9 cellular contexts compared by ENCODE assay signal in the genomic region with DNA sequence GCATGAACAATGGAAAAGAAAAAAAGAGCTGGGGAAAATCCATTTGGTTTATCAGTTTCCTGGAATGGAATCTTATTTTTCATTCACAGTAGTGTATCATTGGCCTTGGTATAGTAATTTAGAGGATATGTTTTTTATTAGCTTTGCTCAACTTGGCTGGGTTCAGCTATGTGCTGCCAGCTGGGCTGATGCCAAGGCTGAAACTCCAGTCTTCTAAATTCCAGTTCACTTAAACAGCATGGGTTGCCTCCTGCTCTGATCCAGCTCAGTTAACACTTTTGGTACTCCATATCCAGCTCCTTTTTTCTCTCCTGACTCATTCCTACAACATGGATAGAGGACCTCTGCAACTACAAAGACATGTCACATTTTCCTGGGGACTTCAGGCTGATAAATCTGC.
DNase-seq lines count a peak whose midpoint lies in the region; ATAC-seq and TF ChIP-seq lines count a peak whose summit lies in the region.
"Had no signal": no experiment of that assay in that cellular context is flagged by ENCODE, and none has a peak within 500 bp of the region (broad histone marks: within the 10 kb centered on the region; RNA-seq: fewer than 3 reads in every experiment).

No MANE protein-coding gene starts in this region.

- intact Hi-C loops in PC-3 (cut with micrococcal nuclease), result loop anchor here (5.0 kb wide), 1 partner anchor 140 kb away; a partner anchor contains a TSS
- intact Hi-C loops in naive thymus-derived CD4-positive, alpha-beta T cell (cut with micrococcal nuclease), result no loop called here

- ATAC-seq in PC-3, result peak; percentile 97
- ATAC-seq in HG03039 (IDR thresholded peaks at IDR 0.05; ENCODE audit: unreplicated experiment), result no peak
- no peak for ATAC-seq in naive thymus-derived CD4-positive, alpha-beta T cell
- no peak for ATAC-seq in natural killer cell treated with Interleukin-12 subunit alpha and Interleukin-12 subunit beta and Interleukin-15 and Interleukin-18, amount 100 ng/mL, for 72 hours
- ATAC-seq: activated CD8-positive, alpha-beta T cell treated with anti-CD3 and anti-CD28 coated beads, Interleukin-2, amount 10 ng/mL, durations not matched to agents 7 days and 5 days had no signal

- H3K4me1 ChIP-seq in PC-3 (ENCODE audit: insufficient read depth, low read length), result peaks cover 18% of the 10 kb centered on the region
- no peaks in the 10 kb centered on the region for H3K4me1 ChIP-seq in naive thymus-derived CD4-positive, alpha-beta T cell (ENCODE audit: control insufficient read depth in 2 of 2, insufficient read depth in 2 of 2, low read length in 2 of 2)

- H3F3A ChIP-seq in PC-3 (ENCODE audit: low read length, unreplicated experiment), result no peaks in the 10 kb centered on the region

- no peak overlapping the region for H3K9ac ChIP-seq in PC-3 (ENCODE audit: low read length)

- H3K4me3 ChIP-seq in PC-3 (ENCODE audit: low read length) (no peak overlapping the region), fibroblast of mammary gland (ENCODE audit: control insufficient read depth, low read depth, low read length) (no peak overlapping the region)
- no peak overlapping the region for H3K4me3 ChIP-seq in naive thymus-derived CD4-positive, alpha-beta T cell (ENCODE audit: low read length)

- H3K27ac ChIP-seq in PC-3 (ENCODE audit: low read length), result 0 out of 2 replicates have a peak overlapping the region, but pooled peaks have one; percentile 7
- H3K27ac ChIP-seq in naive thymus-derived CD4-positive, alpha-beta T cell (ENCODE audit: low read depth, low read length), result no peak overlapping the region

- CTCF ChIA-PET in PC-3 (lab: Charles Lee), result no interaction called here
- CTCF ChIA-PET in naive thymus-derived CD4-positive, alpha-beta T cell (lab: Charles Lee), result interaction anchor here (0.8 kb wide), 1 partner anchor 149 kb away, joined by 3 read pairs; no protein-coding TSS in a partner anchor

- no TSS peak for BruUV-seq in PC-3 (replicated peaks; lab: Mats Ljungman, UMichigan)

- no peaks in the 10 kb centered on the region for H3K79me2 ChIP-seq in PC-3 (ENCODE audit: low read length)

- no peaks in the 10 kb centered on the region for H3K9me3 ChIP-seq in PC-3 (ENCODE audit: low read length)
- H3K9me3 ChIP-seq in naive thymus-derived CD4-positive, alpha-beta T cell (ENCODE audit: control insufficient read depth in 2 of 3, low read length in 3 of 3), result no peaks in the 10 kb centered on the region

- no peak overlapping the region for H3K4me3 Mint-ChIP-seq in osteocyte (ENCODE audit: unreplicated experiment)
- no peak overlapping the region for H3K4me3 Mint-ChIP-seq in naive thymus-derived CD4-positive, alpha-beta T cell
- H3K4me3 Mint-ChIP-seq in natural killer cell treated with Interleukin-12 subunit alpha and Interleukin-12 subunit beta and Interleukin-15 and Interleukin-18, amount 100 ng/mL, for 72 hours, result no peak overlapping the region
- H3K4me3 Mint-ChIP-seq: activated CD8-positive, alpha-beta T cell treated with anti-CD3 and anti-CD28 coated beads, Interleukin-2, amount 10 ng/mL, durations not matched to agents 7 days and 5 days had no signal

- peak overlapping the region; percentile 77 for H3K27ac Mint-ChIP-seq in osteocyte (ENCODE audit: unreplicated experiment)
- H3K27ac Mint-ChIP-seq in naive thymus-derived CD4-positive, alpha-beta T cell, result no peak overlapping the region
- H3K27ac Mint-ChIP-seq in natural killer cell treated with Interleukin-12 subunit alpha and Interleukin-12 subunit beta and Interleukin-15 and Interleukin-18, amount 100 ng/mL, for 72 hours, result no peak overlapping the region
- H3K27ac Mint-ChIP-seq: activated CD8-positive, alpha-beta T cell treated with anti-CD3 and anti-CD28 coated beads, Interleukin-2, amount 10 ng/mL, durations not matched to agents 7 days and 5 days had no signal

- no peaks in the 10 kb centered on the region for H3K9me2 ChIP-seq in PC-3 (replicated peaks; ENCODE audit: low read length)

- H3K9me3 Mint-ChIP-seq in osteocyte (ENCODE audit: unreplicated experiment), result no peaks in the 10 kb centered on the region
- H3K9me3 Mint-ChIP-seq in naive thymus-derived CD4-positive, alpha-beta T cell, result no peaks in the 10 kb centered on the region
- H3K9me3 Mint-ChIP-seq in natural killer cell treated with Interleukin-12 subunit alpha and Interleukin-12 subunit beta and Interleukin-15 and Interleukin-18, amount 100 ng/mL, for 72 hours, result no peaks in the 10 kb centered on the region

- no peaks in the 10 kb centered on the region for H3K36me3 ChIP-seq in PC-3 (ENCODE audit: low read depth, low read length)
- no peaks in the 10 kb centered on the region for H3K36me3 ChIP-seq in naive thymus-derived CD4-positive, alpha-beta T cell (ENCODE audit: control insufficient read depth in 2 of 3, insufficient read depth in 3 of 3, low read length in 3 of 3)

- DNase-seq in AG20443 (ENCODE audit: low spot score) (peak; percentile 87), PC-3 (peak; percentile 88), fibroblast of mammary gland (ENCODE audit: low read depth) (peak; percentile 99), osteocyte (ENCODE audit: extremely low spot score, unreplicated experiment) (peak; percentile 88), erythroblast (lab: John Stamatoyannopoulos, UW) (no peak)
- no peak for DNase-seq in naive thymus-derived CD4-positive, alpha-beta T cell
- DNase-seq in natural killer cell treated with Interleukin-12 subunit alpha and Interleukin-12 subunit beta and Interleukin-15 and Interleukin-18, amount 100 ng/mL, for 72 hours (ENCODE audit: low spot score), result no peak
- DNase-seq: activated CD8-positive, alpha-beta T cell treated with anti-CD3 and anti-CD28 coated beads, Interleukin-2, amount 10 ng/mL, durations not matched to agents 7 days and 5 days had no signal

- H3K4me2 ChIP-seq in PC-3 (ENCODE audit: low read length), result peak overlapping the region; percentile 16; the same call in 1 of the 2 replicates

- TF ChIP-seq POLR2A in erythroblast (IDR thresholded peaks at IDR 0.05; ENCODE audit: low read length), result no peak

- TF ChIP-seq CTCF in PC-3 (conservative IDR thresholded peaks at IDR 0.05; ENCODE audit: low read depth, low read length) (no peak), fibroblast of mammary gland (conservative IDR thresholded peaks at IDR 0.05; ENCODE audit: control insufficient read depth, insufficient read depth, low read depth, low read length) (no peak), osteocyte (IDR thresholded peaks at IDR 0.05) (no peak)

- no peaks in the 10 kb centered on the region for H3K27me3 ChIP-seq in PC-3 (ENCODE audit: low read length)
- H3K27me3 ChIP-seq in naive thymus-derived CD4-positive, alpha-beta T cell (ENCODE audit: control insufficient read depth in 2 of 2, insufficient read depth in 2 of 2, low read length in 2 of 2), result no peaks in the 10 kb centered on the region

- H3K27me3 Mint-ChIP-seq in osteocyte (ENCODE audit: unreplicated experiment), result no peaks in the 10 kb centered on the region
- H3K27me3 Mint-ChIP-seq in naive thymus-derived CD4-positive, alpha-beta T cell, result no peaks in the 10 kb centered on the region
- H3K27me3 Mint-ChIP-seq in natural killer cell treated with Interleukin-12 subunit alpha and Interleukin-12 subunit beta and Interleukin-15 and Interleukin-18, amount 100 ng/mL, for 72 hours, result no peaks in the 10 kb centered on the region

- peaks cover 9% of the 10 kb centered on the region for H3K36me3 Mint-ChIP-seq in osteocyte (ENCODE audit: unreplicated experiment)
- peaks cover 0 to 39% (median 4%) of the 10 kb centered on the region in 5 donors for H3K36me3 Mint-ChIP-seq in naive thymus-derived CD4-positive, alpha-beta T cell
- no peaks in the 10 kb centered on the region for H3K36me3 Mint-ChIP-seq in natural killer cell treated with Interleukin-12 subunit alpha and Interleukin-12 subunit beta and Interleukin-15 and Interleukin-18, amount 100 ng/mL, for 72 hours

- H3K4me1 Mint-ChIP-seq in osteocyte (ENCODE audit: unreplicated experiment), result peaks cover 28% of the 10 kb centered on the region
- H3K4me1 Mint-ChIP-seq in naive thymus-derived CD4-positive, alpha-beta T cell, result peaks cover 0 to 2% (median 0%) of the 10 kb centered on the region in 7 donors
- H3K4me1 Mint-ChIP-seq in natural killer cell treated with Interleukin-12 subunit alpha and Interleukin-12 subunit beta and Interleukin-15 and Interleukin-18, amount 100 ng/mL, for 72 hours (ENCODE audit: low read depth in 2 of 2), result no peaks in the 10 kb centered on the region

- POLR2A ChIA-PET in PC-3 (lab: Charles Lee; ENCODE audit: unreplicated experiment), result interaction anchor here (0.6 to 0.7 kb wide), 2 partner anchors 11 to 138 kb away, joined by 4 to 6 read pairs; no protein-coding TSS in a partner anchor
- POLR2A ChIA-PET in naive thymus-derived CD4-positive, alpha-beta T cell (lab: Charles Lee), result no interaction called here

- H4K20me1 ChIP-seq in PC-3 (ENCODE audit: low read length), result no peaks in the 10 kb centered on the region

- H2AFZ ChIP-seq in PC-3 (ENCODE audit: low read length), result no peak overlapping the region

Comparison
In these comparisons a context has a peak if more than half of its experiments do, and no peak if none do; other contexts are left out.
1. DNase-seq: peak in AG20443 (single experiment), PC-3 (single experiment), fibroblast of mammary gland (single experiment) and osteocyte (single experiment); none in erythroblast (0 of 2), naive thymus-derived CD4-positive, alpha-beta T cell (0 of 9) and natural killer cell treated with Interleukin-12 subunit alpha and Interleukin-12 subunit beta and Interleukin-15 and Interleukin-18, amount 100 ng/mL, for 72 hours (single experiment).